In the genomic region with DNA sequence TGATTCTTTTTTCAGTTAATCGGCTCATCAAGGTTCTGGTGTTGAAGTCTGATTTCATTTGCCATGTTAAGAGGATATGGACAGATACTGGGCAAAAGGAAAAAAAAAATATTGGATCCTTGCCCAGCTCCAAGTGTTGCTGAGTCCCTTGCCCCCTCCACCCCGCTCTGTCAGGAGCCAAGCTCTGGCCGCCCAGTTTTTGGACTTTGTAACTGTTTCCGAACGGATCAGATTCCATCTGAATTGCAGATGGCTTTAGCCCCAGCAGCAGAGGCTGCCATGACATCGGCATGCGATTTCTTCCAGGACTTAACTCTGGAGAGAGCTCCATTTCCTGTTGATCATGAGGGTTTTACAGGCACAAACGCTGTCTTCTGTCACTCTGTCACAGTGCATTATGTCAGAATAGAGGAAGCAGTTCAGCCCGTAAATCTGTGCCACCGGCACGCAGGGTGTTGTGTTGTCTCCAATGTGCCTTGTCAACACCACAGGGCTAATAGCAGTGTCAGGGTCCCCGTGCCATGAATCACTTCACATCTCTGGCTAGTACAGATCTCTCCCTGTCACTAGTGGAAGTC, we compare ENCODE assay signal across 20 cellular contexts.
DNase-seq lines count a peak whose midpoint lies in the region; ATAC-seq, FAIRE-seq and TF ChIP-seq lines count a peak whose summit lies in the region.
"Had no signal": no experiment of that assay in that cellular context is flagged by ENCODE, and none has a peak within 500 bp of the region (broad histone marks: within the 10 kb centered on the region; RNA-seq: fewer than 3 reads in every experiment).

No MANE protein-coding gene starts in this region.

- H3K4me2 ChIP-seq in neuronal stem cell (ENCODE audit: insufficient read depth, low read length, poor library complexity, severe bottlenecking): no peak overlapping the region

- peak; percentile 19 for DNase-seq in Calu3
- peak; percentile 6 for DNase-seq in SHP77 treated with DMSO at 0.1 percent for 48 hours (lab: John Stamatoyannopoulos, UW)
- no peak for DNase-seq in kidney
- no peak for DNase-seq in neuronal stem cell (ENCODE audit: low spot score)
- no peak for DNase-seq in GM19240 (ENCODE audit: insufficient read length, low spot score)
- DNase-seq in stimulated activated CD4-positive, alpha-beta T cell treated with anti-CD3 and anti-CD28 coated beads, Interleukin-12 subunit alpha, Interleukin-12 subunit beta, amount 100 ng/mL, for 4 hours: no peak
- DNase-seq: activated CD4-positive, alpha-beta T cell treated with anti-CD3 and anti-CD28 coated beads for 4 hours; activated naive CD4-positive, alpha-beta T cell treated with anti-CD3 and anti-CD28 coated beads for 36 hours; CD8-positive, alpha-beta memory T cell; foreskin fibroblast; HFFc6; lower lobe of right lung; NCI-H2029; sigmoid colon; stimulated activated CD4-positive, alpha-beta T cell treated with anti-CD3 and anti-CD28 coated beads, Interleukin-4, amount 100 ng/mL, for 24 hours had no signal

- H4K91ac ChIP-seq in neuronal stem cell (ENCODE audit: low read depth, low read length, poor library complexity): no peak overlapping the region

- H3K4me3 ChIP-seq in kidney (ENCODE audit: low read length in 2 of 2) (peak overlapping the region; percentile 24 to 64), neuronal stem cell (ENCODE audit: low read length in 2 of 2) (no peak overlapping the region)
- H3K4me3 ChIP-seq: ascending aorta, lower lobe of right lung, sigmoid colon, SK-N-MC had no signal

- H3K4me3 Mint-ChIP-seq in Calu3 (ENCODE audit: low read depth, unreplicated experiment): peak overlapping the region; percentile 68
- H3K4me3 Mint-ChIP-seq: activated naive CD4-positive, alpha-beta T cell treated with anti-CD3 and anti-CD28 coated beads for 36 hours; CD8-positive, alpha-beta memory T cell; HFFc6 had no signal

- H2BK15ac ChIP-seq in neuronal stem cell (ENCODE audit: low read length): no peak overlapping the region

- H4K8ac ChIP-seq in neuronal stem cell (ENCODE audit: low read depth, low read length): no peak overlapping the region

- H3K9me3 ChIP-seq in kidney (ENCODE audit: control insufficient read depth in 1 of 2, low read length in 2 of 2): no peaks in the 10 kb centered on the region
- H3K9me3 ChIP-seq in neuronal stem cell (replicated peaks in 1 of 2; ENCODE audit: control insufficient read depth in 2 of 2, insufficient read depth in 1 of 2, low read depth in 1 of 2, low read length in 2 of 2): peaks cover 0 to 6% of the 10 kb centered on the region in 2 donors
- H3K9me3 ChIP-seq: ascending aorta, lower lobe of right lung had no signal

- peaks cover 4% of the 10 kb centered on the region for H3K9me3 Mint-ChIP-seq in Calu3 (ENCODE audit: low read depth, unreplicated experiment)

- no peak overlapping the region for H3K4ac ChIP-seq in neuronal stem cell (ENCODE audit: low read length)

- no CpG with 5 or more reads among the region's 12 CpGs for WGBS in neuronal stem cell (ENCODE audit: extremely low coverage in 2 of 2, insufficient read length in 2 of 2, insufficient replicate concordance in 1 of 2), 2 donors

- peaks cover 0 to 2% (median 0%) of the 10 kb centered on the region in 3 experiments for H3K27me3 ChIP-seq in neuronal stem cell (ENCODE audit: control insufficient read depth in 3 of 3, insufficient read depth in 3 of 3, low read depth in 1 of 3, low read length in 3 of 3)
- H3K27me3 ChIP-seq: ascending aorta, sigmoid colon had no signal

- H3K27ac ChIP-seq in kidney (ENCODE audit: low read depth in 2 of 2, low read length in 2 of 2) (no peak overlapping the region), neuronal stem cell (replicated peaks; ENCODE audit: low read length) (no peak overlapping the region)
- H3K27ac ChIP-seq: ascending aorta, lower lobe of right lung, sigmoid colon, SK-N-MC had no signal

- intact Hi-C loops in Calu3 (cut with micrococcal nuclease; ENCODE audit: unreplicated experiment) (loop anchor here (5.0 to 10.0 kb wide), 4 partner anchors 167 to 740 kb away; no protein-coding TSS in a partner anchor), kidney (cut with DNase I) (no loop called here)

- no peak overlapping the region for H2BK120ac ChIP-seq in neuronal stem cell (ENCODE audit: low read depth, low read length)

- no peak overlapping the region for H2AK5ac ChIP-seq in neuronal stem cell (ENCODE audit: low read depth, low read length)

- H3K9ac ChIP-seq in kidney (ENCODE audit: low read length in 2 of 2) (no peak overlapping the region), neuronal stem cell (ENCODE audit: low read depth, low read length, poor library complexity) (peak overlapping the region; percentile 24)

- H3K36me3 ChIP-seq in kidney (ENCODE audit: control insufficient read depth in 1 of 2, insufficient read depth in 2 of 2, low read length in 2 of 2): no peaks in the 10 kb centered on the region
- H3K36me3 ChIP-seq in neuronal stem cell (replicated peaks in 1 of 2; ENCODE audit: control insufficient read depth in 2 of 2, insufficient read depth in 2 of 2, low read length in 2 of 2): no peaks in the 10 kb centered on the region
- H3K36me3 ChIP-seq: ascending aorta, lower lobe of right lung, sigmoid colon had no signal

- H3K36me3 Mint-ChIP-seq in Calu3 (ENCODE audit: insufficient read depth, unreplicated experiment): peaks cover 17% of the 10 kb centered on the region

- H3K18ac ChIP-seq in neuronal stem cell (ENCODE audit: low read length): no peak overlapping the region

- H3K27me3 Mint-ChIP-seq in Calu3 (ENCODE audit: unreplicated experiment): no peaks in the 10 kb centered on the region
- H3K27me3 Mint-ChIP-seq: CD8-positive, alpha-beta memory T cell had no signal

- no peak overlapping the region for H3K23ac ChIP-seq in neuronal stem cell (ENCODE audit: low read depth, low read length, poor library complexity)

- H2BK12ac ChIP-seq in neuronal stem cell (ENCODE audit: low read length): no peak overlapping the region

- ATAC-seq in HG03175 (IDR thresholded peaks at IDR 0.05; ENCODE audit: unreplicated experiment) (no peak), HG03097 (IDR thresholded peaks at IDR 0.05; ENCODE audit: low FRiP score, unreplicated experiment) (no peak)
- ATAC-seq: lower lobe of right lung had no signal

- no peak for FAIRE-seq in kidney (lab: Jason Lieb, UNC)
- FAIRE-seq: colon had no signal

- TSS peak; percentile 75 for BruUV-seq in Calu3 (replicated peaks; lab: Mats Ljungman, UMichigan)

- no peak overlapping the region for H2BK5ac ChIP-seq in neuronal stem cell (ENCODE audit: low read length)

- peak overlapping the region; percentile 82 for H3K27ac Mint-ChIP-seq in Calu3 (ENCODE audit: unreplicated experiment)
- H3K27ac Mint-ChIP-seq: activated naive CD4-positive, alpha-beta T cell treated with anti-CD3 and anti-CD28 coated beads for 36 hours; HFFc6 had no signal

- no peak for TF ChIP-seq CTCF in Calu3 (IDR thresholded peaks at IDR 0.05; ENCODE audit: unreplicated experiment)
- TF ChIP-seq CTCF in kidney (IDR thresholded peaks at IDR 0.05; ENCODE audit: borderline replicate concordance, extremely low read depth, insufficient read depth): no peak

- CTCF ChIA-PET in Calu3 (lab: Charles Lee): interaction anchor here (1.7 kb wide), 1 partner anchor 23 kb away, joined by 3 read pairs; no protein-coding TSS in a partner anchor

- H3K14ac ChIP-seq in neuronal stem cell (ENCODE audit: low read length): peak overlapping the region; percentile 31

- H3K4me1 ChIP-seq in kidney (ENCODE audit: control insufficient read depth in 1 of 2, insufficient read depth in 1 of 2, low read depth in 1 of 2, low read length in 2 of 2) (peaks cover 0 to 3% of the 10 kb centered on the region in 2 donors), neuronal stem cell (ENCODE audit: control insufficient read depth in 2 of 2, insufficient read depth in 1 of 2, low read depth in 1 of 2, low read length in 2 of 2) (peaks cover 6 to 9% of the 10 kb centered on the region in 2 donors)
- H3K4me1 ChIP-seq: ascending aorta, lower lobe of right lung, sigmoid colon had no signal

- peak overlapping the region; percentile 71 for H2AFZ ChIP-seq in neuronal stem cell (ENCODE audit: low read length)

- H3K79me1 ChIP-seq in neuronal stem cell (ENCODE audit: low read depth, low read length): no peaks in the 10 kb centered on the region

- peaks cover 51% of the 10 kb centered on the region for H3K4me1 Mint-ChIP-seq in Calu3 (ENCODE audit: low read depth, unreplicated experiment)

Comparison
In these comparisons a context has a peak if more than half of its experiments do, and no peak if none do; other contexts are left out.
1. DNase-seq: peak in Calu3 (single experiment) and SHP77 treated with DMSO at 0.1 percent for 48 hours (single experiment); none in kidney (single experiment), neuronal stem cell (single experiment), GM19240 (single experiment) and stimulated activated CD4-positive, alpha-beta T cell treated with anti-CD3 and anti-CD28 coated beads, Interleukin-12 subunit alpha, Interleukin-12 subunit beta, amount 100 ng/mL, for 4 hours (single experiment).
2. H3K4me3 ChIP-seq: peak in kidney (2 of 2); none in neuronal stem cell (0 of 2).